In the genomic region with DNA sequence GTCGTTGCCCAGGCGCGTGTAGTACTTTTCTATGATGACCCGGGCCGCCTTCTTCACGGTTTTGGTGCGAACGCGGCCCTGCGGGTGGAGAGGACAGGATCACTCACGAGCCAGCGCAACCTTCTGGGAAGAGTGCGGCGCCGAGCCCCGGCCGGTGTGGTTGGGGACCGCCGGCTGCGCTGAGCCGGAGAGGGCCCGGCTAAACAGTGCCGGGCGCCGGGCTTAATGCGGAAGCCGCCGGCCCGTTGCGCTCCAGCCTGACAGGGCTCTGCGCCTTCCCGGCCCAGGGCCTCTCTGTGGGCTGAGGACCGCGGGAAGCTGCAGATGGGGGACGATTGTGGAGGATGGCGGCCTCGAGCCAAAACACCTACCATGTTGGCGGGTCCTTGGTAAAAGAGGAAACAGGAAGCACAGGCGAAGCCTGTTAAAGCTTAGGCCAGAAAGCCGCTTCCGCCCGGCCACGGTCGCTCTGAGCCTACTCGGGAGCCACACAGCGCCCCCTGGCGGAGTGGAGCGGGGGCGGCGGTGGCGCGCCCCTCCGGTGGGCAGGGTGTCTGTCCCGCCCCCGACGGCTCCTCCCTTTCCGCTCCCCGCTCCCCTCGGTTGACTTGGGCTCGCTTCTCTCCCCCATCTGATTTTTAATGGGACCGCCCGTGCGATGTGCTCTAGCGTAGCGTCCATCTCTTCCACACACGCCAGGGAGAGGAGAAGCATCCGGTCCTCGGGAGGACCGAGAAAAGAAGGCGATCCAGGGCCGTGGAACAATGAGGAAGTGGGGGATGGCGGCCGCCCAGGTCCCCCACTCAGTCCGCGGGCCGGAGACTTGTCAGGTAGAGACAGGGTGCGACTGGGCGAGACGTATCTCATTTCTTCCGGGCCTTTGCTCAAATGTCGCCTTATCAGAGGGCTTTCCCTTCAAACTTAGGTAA, we compare ENCODE assay signal across 1 cellular context.
TF ChIP-seq lines count a peak whose summit lies in the region.

Gene RPS17, minus strand, starts transcription at position 403 of the 929 bp plus-strand sequence. Its CDS starts 29 bp downstream, at position 374.

TF ChIP-seq in GM12878, 131 proteins besides CTCF, POLR2A, EP300 and RAD21 (continued from another document and continues in another):
- TF ChIP-seq, protein P1, sequence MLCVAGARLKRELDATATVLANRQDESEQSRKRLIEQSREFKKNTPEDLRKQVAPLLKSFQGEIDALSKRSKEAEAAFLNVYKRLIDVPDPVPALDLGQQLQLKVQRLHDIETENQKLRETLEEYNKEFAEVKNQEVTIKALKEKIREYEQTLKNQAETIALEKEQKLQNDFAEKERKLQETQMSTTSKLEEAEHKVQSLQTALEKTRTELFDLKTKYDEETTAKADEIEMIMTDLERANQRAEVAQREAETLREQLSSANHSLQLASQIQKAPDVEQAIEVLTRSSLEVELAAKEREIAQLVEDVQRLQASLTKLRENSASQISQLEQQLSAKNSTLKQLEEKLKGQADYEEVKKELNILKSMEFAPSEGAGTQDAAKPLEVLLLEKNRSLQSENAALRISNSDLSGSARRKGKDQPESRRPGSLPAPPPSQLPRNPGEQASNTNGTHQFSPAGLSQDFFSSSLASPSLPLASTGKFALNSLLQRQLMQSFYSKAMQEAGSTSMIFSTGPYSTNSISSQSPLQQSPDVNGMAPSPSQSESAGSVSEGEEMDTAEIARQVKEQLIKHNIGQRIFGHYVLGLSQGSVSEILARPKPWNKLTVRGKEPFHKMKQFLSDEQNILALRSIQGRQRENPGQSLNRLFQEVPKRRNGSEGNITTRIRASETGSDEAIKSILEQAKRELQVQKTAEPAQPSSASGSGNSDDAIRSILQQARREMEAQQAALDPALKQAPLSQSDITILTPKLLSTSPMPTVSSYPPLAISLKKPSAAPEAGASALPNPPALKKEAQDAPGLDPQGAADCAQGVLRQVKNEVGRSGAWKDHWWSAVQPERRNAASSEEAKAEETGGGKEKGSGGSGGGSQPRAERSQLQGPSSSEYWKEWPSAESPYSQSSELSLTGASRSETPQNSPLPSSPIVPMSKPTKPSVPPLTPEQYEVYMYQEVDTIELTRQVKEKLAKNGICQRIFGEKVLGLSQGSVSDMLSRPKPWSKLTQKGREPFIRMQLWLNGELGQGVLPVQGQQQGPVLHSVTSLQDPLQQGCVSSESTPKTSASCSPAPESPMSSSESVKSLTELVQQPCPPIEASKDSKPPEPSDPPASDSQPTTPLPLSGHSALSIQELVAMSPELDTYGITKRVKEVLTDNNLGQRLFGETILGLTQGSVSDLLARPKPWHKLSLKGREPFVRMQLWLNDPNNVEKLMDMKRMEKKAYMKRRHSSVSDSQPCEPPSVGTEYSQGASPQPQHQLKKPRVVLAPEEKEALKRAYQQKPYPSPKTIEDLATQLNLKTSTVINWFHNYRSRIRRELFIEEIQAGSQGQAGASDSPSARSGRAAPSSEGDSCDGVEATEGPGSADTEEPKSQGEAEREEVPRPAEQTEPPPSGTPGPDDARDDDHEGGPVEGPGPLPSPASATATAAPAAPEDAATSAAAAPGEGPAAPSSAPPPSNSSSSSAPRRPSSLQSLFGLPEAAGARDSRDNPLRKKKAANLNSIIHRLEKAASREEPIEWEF (IDR thresholded peaks at IDR 0.05; ENCODE audit: insufficient replicate concordance, low read depth, low read length): peak; percentile 27
- peak; percentile 95 for TF ChIP-seq ATF7 (IDR thresholded peaks at IDR 0.05; ENCODE audit: low read depth)
- TF ChIP-seq IKZF2 (IDR thresholded peaks at IDR 0.05): peak; percentile 36 to 64; a peak in 3 of 4 replicates
- TF ChIP-seq SUPT20H (IDR thresholded peaks at IDR 0.05; ENCODE audit: borderline replicate concordance, control insufficient read depth, low read depth, low read length): no peak
- TF ChIP-seq, protein P2, sequence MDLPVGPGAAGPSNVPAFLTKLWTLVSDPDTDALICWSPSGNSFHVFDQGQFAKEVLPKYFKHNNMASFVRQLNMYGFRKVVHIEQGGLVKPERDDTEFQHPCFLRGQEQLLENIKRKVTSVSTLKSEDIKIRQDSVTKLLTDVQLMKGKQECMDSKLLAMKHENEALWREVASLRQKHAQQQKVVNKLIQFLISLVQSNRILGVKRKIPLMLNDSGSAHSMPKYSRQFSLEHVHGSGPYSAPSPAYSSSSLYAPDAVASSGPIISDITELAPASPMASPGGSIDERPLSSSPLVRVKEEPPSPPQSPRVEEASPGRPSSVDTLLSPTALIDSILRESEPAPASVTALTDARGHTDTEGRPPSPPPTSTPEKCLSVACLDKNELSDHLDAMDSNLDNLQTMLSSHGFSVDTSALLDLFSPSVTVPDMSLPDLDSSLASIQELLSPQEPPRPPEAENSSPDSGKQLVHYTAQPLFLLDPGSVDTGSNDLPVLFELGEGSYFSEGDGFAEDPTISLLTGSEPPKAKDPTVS (IDR thresholded peaks at IDR 0.05; ENCODE audit: low read depth, low read length): no peak
- peak; percentile 96 for TF ChIP-seq BACH1 (IDR thresholded peaks at IDR 0.05; ENCODE audit: borderline replicate concordance)
- TF ChIP-seq, protein P3, sequence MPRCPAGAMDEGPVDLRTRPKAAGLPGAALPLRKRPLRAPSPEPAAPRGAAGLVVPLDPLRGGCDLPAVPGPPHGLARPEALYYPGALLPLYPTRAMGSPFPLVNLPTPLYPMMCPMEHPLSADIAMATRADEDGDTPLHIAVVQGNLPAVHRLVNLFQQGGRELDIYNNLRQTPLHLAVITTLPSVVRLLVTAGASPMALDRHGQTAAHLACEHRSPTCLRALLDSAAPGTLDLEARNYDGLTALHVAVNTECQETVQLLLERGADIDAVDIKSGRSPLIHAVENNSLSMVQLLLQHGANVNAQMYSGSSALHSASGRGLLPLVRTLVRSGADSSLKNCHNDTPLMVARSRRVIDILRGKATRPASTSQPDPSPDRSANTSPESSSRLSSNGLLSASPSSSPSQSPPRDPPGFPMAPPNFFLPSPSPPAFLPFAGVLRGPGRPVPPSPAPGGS (IDR thresholded peaks at IDR 0.05; ENCODE audit: borderline replicate concordance, insufficient read depth, low read depth, low read length, poor library complexity, severe bottlenecking): no peak
- 0 out of 2 replicates have a peak, but pooled peaks have one; percentile 61 for TF ChIP-seq ZBED1 (IDR thresholded peaks at IDR 0.05; ENCODE audit: borderline replicate concordance)
- TF ChIP-seq ZNF384 (IDR thresholded peaks at IDR 0.05; ENCODE audit: borderline replicate concordance, low read depth, low read length): 0 out of 2 replicates have a peak, but pooled peaks have one; percentile 25
- TF ChIP-seq, protein P4, sequence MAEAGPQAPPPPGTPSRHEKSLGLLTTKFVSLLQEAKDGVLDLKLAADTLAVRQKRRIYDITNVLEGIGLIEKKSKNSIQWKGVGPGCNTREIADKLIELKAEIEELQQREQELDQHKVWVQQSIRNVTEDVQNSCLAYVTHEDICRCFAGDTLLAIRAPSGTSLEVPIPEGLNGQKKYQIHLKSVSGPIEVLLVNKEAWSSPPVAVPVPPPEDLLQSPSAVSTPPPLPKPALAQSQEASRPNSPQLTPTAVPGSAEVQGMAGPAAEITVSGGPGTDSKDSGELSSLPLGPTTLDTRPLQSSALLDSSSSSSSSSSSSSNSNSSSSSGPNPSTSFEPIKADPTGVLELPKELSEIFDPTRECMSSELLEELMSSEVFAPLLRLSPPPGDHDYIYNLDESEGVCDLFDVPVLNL (IDR thresholded peaks at IDR 0.05; ENCODE audit: low read depth, low read length): peak; percentile 49; the same call in 1 of the 2 replicates
- TF ChIP-seq MTA2 (IDR thresholded peaks at IDR 0.05; ENCODE audit: low read depth): no peak
- no peak for TF ChIP-seq PRDM15 (CRISPR knock-in tag; IDR thresholded peaks at IDR 0.05)
- TF ChIP-seq IRF4 (IDR thresholded peaks at IDR 0.05; ENCODE audit: low read depth, low read length): peak; percentile 75
- no peak for TF ChIP-seq ZNF274 (IDR thresholded peaks at IDR 0.05; ENCODE audit: insufficient read depth, insufficient read length)
- peak; percentile 99 for TF ChIP-seq TAF1 (IDR thresholded peaks at IDR 0.05; ENCODE audit: borderline replicate concordance, low read depth, low read length)
- TF ChIP-seq MEF2A (IDR thresholded peaks at IDR 0.05; ENCODE audit: insufficient read depth, low read depth, low read length): peak; percentile 80
- TF ChIP-seq NR2F1 (conservative IDR thresholded peaks at IDR 0.05): peak; percentile 30
- peak; percentile 89 for TF ChIP-seq SP1 (IDR thresholded peaks at IDR 0.05; ENCODE audit: low read depth, low read length)
- no peak; the same call in 1 of the 2 replicates for TF ChIP-seq ZNF217 (IDR thresholded peaks at IDR 0.05)
- TF ChIP-seq NRF1 (conservative IDR thresholded peaks at IDR 0.05; ENCODE audit: low read depth, low read length): no peak
- peak; percentile 97 for TF ChIP-seq CHD1 (IDR thresholded peaks at IDR 0.05; ENCODE audit: low read depth, low read length)
- peak; percentile 46; the same call in 1 of the 2 replicates for TF ChIP-seq BRCA1 (IDR thresholded peaks at IDR 0.05; ENCODE audit: low read depth, low read length)
- TF ChIP-seq, protein P5, sequence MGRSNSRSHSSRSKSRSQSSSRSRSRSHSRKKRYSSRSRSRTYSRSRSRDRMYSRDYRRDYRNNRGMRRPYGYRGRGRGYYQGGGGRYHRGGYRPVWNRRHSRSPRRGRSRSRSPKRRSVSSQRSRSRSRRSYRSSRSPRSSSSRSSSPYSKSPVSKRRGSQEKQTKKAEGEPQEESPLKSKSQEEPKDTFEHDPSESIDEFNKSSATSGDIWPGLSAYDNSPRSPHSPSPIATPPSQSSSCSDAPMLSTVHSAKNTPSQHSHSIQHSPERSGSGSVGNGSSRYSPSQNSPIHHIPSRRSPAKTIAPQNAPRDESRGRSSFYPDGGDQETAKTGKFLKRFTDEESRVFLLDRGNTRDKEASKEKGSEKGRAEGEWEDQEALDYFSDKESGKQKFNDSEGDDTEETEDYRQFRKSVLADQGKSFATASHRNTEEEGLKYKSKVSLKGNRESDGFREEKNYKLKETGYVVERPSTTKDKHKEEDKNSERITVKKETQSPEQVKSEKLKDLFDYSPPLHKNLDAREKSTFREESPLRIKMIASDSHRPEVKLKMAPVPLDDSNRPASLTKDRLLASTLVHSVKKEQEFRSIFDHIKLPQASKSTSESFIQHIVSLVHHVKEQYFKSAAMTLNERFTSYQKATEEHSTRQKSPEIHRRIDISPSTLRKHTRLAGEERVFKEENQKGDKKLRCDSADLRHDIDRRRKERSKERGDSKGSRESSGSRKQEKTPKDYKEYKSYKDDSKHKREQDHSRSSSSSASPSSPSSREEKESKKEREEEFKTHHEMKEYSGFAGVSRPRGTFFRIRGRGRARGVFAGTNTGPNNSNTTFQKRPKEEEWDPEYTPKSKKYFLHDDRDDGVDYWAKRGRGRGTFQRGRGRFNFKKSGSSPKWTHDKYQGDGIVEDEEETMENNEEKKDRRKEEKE (IDR thresholded peaks at IDR 0.05): peak; percentile 81
- TF ChIP-seq EGR1 (IDR thresholded peaks at IDR 0.05; ENCODE audit: borderline replicate concordance in 1 of 2, low read depth in 2 of 2, low read length in 2 of 2): peak in 1 of 2 experiments; percentile 89; a peak in 2 of 3 replicates
- peak; percentile 39; the same call in 1 of the 2 replicates for TF ChIP-seq SMC3 (IDR thresholded peaks at IDR 0.05; ENCODE audit: borderline replicate concordance, low read length)
- TF ChIP-seq, protein P6, sequence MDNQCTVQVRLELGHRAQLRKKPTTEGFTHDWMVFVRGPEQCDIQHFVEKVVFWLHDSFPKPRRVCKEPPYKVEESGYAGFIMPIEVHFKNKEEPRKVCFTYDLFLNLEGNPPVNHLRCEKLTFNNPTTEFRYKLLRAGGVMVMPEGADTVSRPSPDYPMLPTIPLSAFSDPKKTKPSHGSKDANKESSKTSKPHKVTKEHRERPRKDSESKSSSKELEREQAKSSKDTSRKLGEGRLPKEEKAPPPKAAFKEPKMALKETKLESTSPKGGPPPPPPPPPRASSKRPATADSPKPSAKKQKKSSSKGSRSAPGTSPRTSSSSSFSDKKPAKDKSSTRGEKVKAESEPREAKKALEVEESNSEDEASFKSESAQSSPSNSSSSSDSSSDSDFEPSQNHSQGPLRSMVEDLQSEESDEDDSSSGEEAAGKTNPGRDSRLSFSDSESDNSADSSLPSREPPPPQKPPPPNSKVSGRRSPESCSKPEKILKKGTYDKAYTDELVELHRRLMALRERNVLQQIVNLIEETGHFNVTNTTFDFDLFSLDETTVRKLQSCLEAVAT (IDR thresholded peaks at IDR 0.05): 0 out of 2 replicates have a peak, but pooled peaks have one; percentile 52
